Comparison of ENCODE assay signal across 15 cellular contexts in genomic region chr3:185649414-185649813, GRCh38.
"Had no signal": no experiment of that assay in that cellular context is flagged by ENCODE, and none has a peak within 500 bp of the region (broad histone marks: within the 10 kb centered on the region; RNA-seq: fewer than 3 reads in every experiment).

No MANE protein-coding gene starts in this region.

- H3K4me1 ChIP-seq: psoas muscle had no signal

- H3K27ac ChIP-seq: psoas muscle, VCaP had no signal

- H3K4me2 ChIP-seq: SK-N-SH had no signal

- H3K4me3 ChIP-seq: psoas muscle had no signal

- H3K9ac ChIP-seq: SK-N-SH had no signal

- H3K9me3 ChIP-seq: psoas muscle, SK-N-SH had no signal

- DNase-seq: activated CD4-positive, alpha-beta T cell treated with anti-CD3 and anti-CD28 coated beads for 1 hour; activated CD4-positive, alpha-beta T cell treated with anti-CD3 and anti-CD28 coated beads, Interleukin-2, amount 50 U/mL, for 48 hours; activated naive CD4-positive, alpha-beta T cell treated with anti-CD3 and anti-CD28 coated beads, Interleukin-2, amount 10 ng/mL, durations not matched to agents 7 days and 5 days; activated T-cell treated with anti-CD3 and anti-CD28 coated beads, Interleukin-2, amount 50 U/mL, for 24 hours; dermis blood vessel endothelial cell; occipital lobe; psoas muscle; SK-N-SH; stimulated activated CD4-positive, alpha-beta T cell treated with anti-CD3 and anti-CD28 coated beads, Interleukin-12 subunit alpha, Interleukin-12 subunit beta, amount 100 ng/mL, for 4 hours; stimulated activated CD4-positive, alpha-beta T cell treated with anti-CD3 and anti-CD28 coated beads, Interleukin-2, amount 100 ng/mL, for 24 hours; T-helper 1 cell; T1000 had no signal

- FAIRE-seq: islet of Langerhans had no signal

- ATAC-seq: left lobe of liver, psoas muscle had no signal
